Comparison of ENCODE assay signal across 1 cellular context in genomic region chr9:121353246-121353975, GRCh38.
TF ChIP-seq lines count a peak whose summit lies in the region.

No MANE protein-coding gene starts in this region.

TF ChIP-seq in WTC11, 78 proteins besides CTCF, POLR2A, EP300 and RAD21 (continued from another document):
- TF ChIP-seq ZNF425 (CRISPR knock-in tag; conservative IDR thresholded peaks at IDR 0.05) (no peak), CDX4 (CRISPR knock-in tag; IDR thresholded peaks at IDR 0.05; ENCODE audit: borderline replicate concordance) (no peak), GTF2I (CRISPR knock-in tag; conservative IDR thresholded peaks at IDR 0.05) (no peak), ZNF416 (CRISPR knock-in tag; IDR thresholded peaks at IDR 0.05) (no peak), GRHL2 (CRISPR knock-in tag; IDR thresholded peaks at IDR 0.05; ENCODE audit: insufficient replicate concordance, severe bottlenecking) (no peak), ZNF263 (CRISPR knock-in tag; IDR thresholded peaks at IDR 0.05; ENCODE audit: low read depth) (no peak), CBFB (CRISPR knock-in tag; IDR thresholded peaks at IDR 0.05; ENCODE audit: low read depth) (no peak), ZNF121 (CRISPR knock-in tag; IDR thresholded peaks at IDR 0.05) (no peak)
